8 cellular contexts compared by ENCODE assay signal in the genomic region with DNA sequence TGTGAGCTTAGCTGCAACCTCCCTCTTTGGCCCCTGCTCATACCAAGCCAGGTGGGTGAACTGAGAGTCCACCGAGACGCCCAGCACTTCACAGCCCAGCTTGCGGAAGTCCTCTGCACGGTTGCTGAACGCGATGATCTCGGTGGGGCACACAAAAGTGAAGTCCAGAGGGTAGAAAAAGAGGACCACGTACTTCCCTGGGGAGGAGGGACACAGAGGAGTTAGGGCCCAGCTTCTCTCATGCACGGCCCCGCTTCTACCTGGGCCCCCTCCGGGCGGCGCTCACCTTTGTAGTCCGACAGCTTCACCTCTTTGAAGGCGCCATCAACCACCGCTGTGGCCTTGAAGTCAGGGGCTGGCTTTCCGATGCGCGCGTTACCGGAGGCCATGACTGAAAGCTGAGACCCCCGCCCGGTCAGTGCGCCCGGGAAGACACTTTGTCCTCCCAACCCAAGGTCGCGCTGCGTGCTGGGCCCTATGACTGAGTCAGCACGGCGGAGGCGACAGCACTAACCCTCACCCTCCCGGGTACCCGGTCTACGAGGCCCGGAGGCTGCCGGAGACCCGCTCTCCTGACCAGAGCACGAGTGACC. TPM values are rescaled to one million over a fixed set of nuclear protein-coding genes. Genes with fewer than 3 reads are reported as not detected.
A peak's percentile ranks its signal among the peaks of the same experiment; 100 is the strongest.
DNase-seq lines count a peak whose midpoint lies in the region; ATAC-seq, FAIRE-seq and TF ChIP-seq lines count a peak whose summit lies in the region.

No MANE protein-coding gene starts in this region.

- peak; percentile 35 for ATAC-seq in stimulated activated naive CD8-positive, alpha-beta T cell treated with anti-CD3 and anti-CD28 coated beads, Interleukin-15, amount 100 ng/mL, for 72 hours

- H3K4me3 Mint-ChIP-seq in IgD-negative memory B cell, result peak overlapping the region; percentile 79 to 92 (median 88)
- H3K4me3 Mint-ChIP-seq in stimulated activated naive CD8-positive, alpha-beta T cell treated with anti-CD3 and anti-CD28 coated beads, Interleukin-15, amount 100 ng/mL, for 72 hours, result peak overlapping the region; percentile 87 to 92

- H3K36me3 Mint-ChIP-seq in IgD-negative memory B cell, result peaks cover 3% of the 10 kb centered on the region

- no peak for FAIRE-seq in RCC 7860 (lab: Jason Lieb, UNC)

- H3K9me3 Mint-ChIP-seq in IgD-negative memory B cell, result no peaks in the 10 kb centered on the region
- no peaks in the 10 kb centered on the region for H3K9me3 Mint-ChIP-seq in stimulated activated naive CD8-positive, alpha-beta T cell treated with anti-CD3 and anti-CD28 coated beads, Interleukin-15, amount 100 ng/mL, for 72 hours

- POLR2A ChIA-PET in HEK293T (lab: Yijun Ruan, JAX), result interaction anchor here (1.0 to 2.1 kb wide), 4 partner anchors 9 to 40 kb away, joined by 3 to 6 read pairs (median 4); partner anchors contain the start of gene JUNB

- peaks cover 14 to 19% (median 19%) of the 10 kb centered on the region in 3 donors for H3K4me1 Mint-ChIP-seq in IgD-negative memory B cell
- H3K4me1 Mint-ChIP-seq in stimulated activated naive CD8-positive, alpha-beta T cell treated with anti-CD3 and anti-CD28 coated beads, Interleukin-15, amount 100 ng/mL, for 72 hours, result peaks cover 42% of the 10 kb centered on the region

- in situ Hi-C loops in astrocyte of the cerebellum (cut with HindIII; ENCODE audit: low sequenced_read_pairs), result no loop called here

- no peak for TF ChIP-seq CTCF in astrocyte of the cerebellum (IDR thresholded peaks at IDR 0.05; ENCODE audit: low read depth, low read length, missing control alignments)

- H3K27me3 Mint-ChIP-seq in IgD-negative memory B cell, result no peaks in the 10 kb centered on the region
- no peaks in the 10 kb centered on the region for H3K27me3 Mint-ChIP-seq in stimulated activated naive CD8-positive, alpha-beta T cell treated with anti-CD3 and anti-CD28 coated beads, Interleukin-15, amount 100 ng/mL, for 72 hours

- peak; percentile 24 for DNase-seq in AG20443 (ENCODE audit: low spot score)
- no peak for DNase-seq in astrocyte of the cerebellum (ENCODE audit: low read depth)
- DNase-seq in islet precursor cell, result peak; percentile 62
- DNase-seq in stimulated activated naive CD8-positive, alpha-beta T cell treated with anti-CD3 and anti-CD28 coated beads, Interleukin-15, amount 100 ng/mL, for 72 hours, result peak; percentile 41 to 44
- DNase-seq in HEK293T (ENCODE audit: extremely low spot score), result no peak
- no peak for DNase-seq in mesenteric fat pad (ENCODE audit: low spot score)
- DNase-seq in RCC 7860 (ENCODE audit: low spot score), result no peak

- peak overlapping the region; percentile 23 to 76 (median 53) for H3K27ac Mint-ChIP-seq in IgD-negative memory B cell
- H3K27ac Mint-ChIP-seq in stimulated activated naive CD8-positive, alpha-beta T cell treated with anti-CD3 and anti-CD28 coated beads, Interleukin-15, amount 100 ng/mL, for 72 hours, result peak overlapping the region; percentile 71 to 87

- CTCF ChIA-PET in HEK293T (lab: Yijun Ruan, JAX), result interaction anchor here (0.8 to 1.8 kb wide), 3 partner anchors 35 to 43 kb away, joined by 5 to 9 read pairs (median 6); no protein-coding TSS in a partner anchor

- peak overlapping the region; percentile 88 for H3K4me3 ChIP-seq in astrocyte of the cerebellum (ENCODE audit: low read depth, low read length)

TF ChIP-seq in HEK293T, 16 proteins besides CTCF, POLR2A, EP300 and RAD21:
- TF ChIP-seq NFRKB (IDR thresholded peaks at IDR 0.05) (no peak), HDGF (IDR thresholded peaks at IDR 0.05; ENCODE audit: borderline replicate concordance) (no peak), BHLHE40 (IDR thresholded peaks at IDR 0.05; ENCODE audit: borderline replicate concordance) (no peak), SUZ12 (IDR thresholded peaks at IDR 0.05) (no peak), FOXM1 (IDR thresholded peaks at IDR 0.05; ENCODE audit: borderline replicate concordance) (no peak), FOXK2 (IDR thresholded peaks at IDR 0.05) (no peak), L3MBTL2 (conservative IDR thresholded peaks at IDR 0.05) (no peak), CTBP1 (IDR thresholded peaks at IDR 0.05; ENCODE audit: borderline replicate concordance) (no peak), TARDBP (IDR thresholded peaks at IDR 0.05) (no peak), FOXA1 (IDR thresholded peaks at IDR 0.05) (no peak), LEF1 (IDR thresholded peaks at IDR 0.05; ENCODE audit: borderline replicate concordance) (no peak), SP1 (IDR thresholded peaks at IDR 0.05) (no peak), ZNF384 (IDR thresholded peaks at IDR 0.05) (no peak), ARNT (IDR thresholded peaks at IDR 0.05) (no peak), ELF4 (IDR thresholded peaks at IDR 0.05) (no peak)
- TF ChIP-seq, protein P1, sequence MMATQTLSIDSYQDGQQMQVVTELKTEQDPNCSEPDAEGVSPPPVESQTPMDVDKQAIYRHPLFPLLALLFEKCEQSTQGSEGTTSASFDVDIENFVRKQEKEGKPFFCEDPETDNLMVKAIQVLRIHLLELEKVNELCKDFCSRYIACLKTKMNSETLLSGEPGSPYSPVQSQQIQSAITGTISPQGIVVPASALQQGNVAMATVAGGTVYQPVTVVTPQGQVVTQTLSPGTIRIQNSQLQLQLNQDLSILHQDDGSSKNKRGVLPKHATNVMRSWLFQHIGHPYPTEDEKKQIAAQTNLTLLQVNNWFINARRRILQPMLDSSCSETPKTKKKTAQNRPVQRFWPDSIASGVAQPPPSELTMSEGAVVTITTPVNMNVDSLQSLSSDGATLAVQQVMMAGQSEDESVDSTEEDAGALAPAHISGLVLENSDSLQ (IDR thresholded peaks at IDR 0.05), result no peak

RNA-seq across cellular contexts. Expression of gene PRDX2, which starts 0.6 kb away (rescaled TPM):
- 195 TPM for polyA plus RNA-seq in IgD-negative memory B cell
- 238 TPM for total RNA-seq in mesenteric fat pad

RNA-seq across cellular contexts. Expression of gene THSD8, which starts 0.9 kb away (rescaled TPM):
- polyA plus RNA-seq in IgD-negative memory B cell, result 6.4 TPM
- 2.1 TPM for total RNA-seq in mesenteric fat pad

RNA-seq across cellular contexts. Expression of gene RNASEH2A, which starts 5.4 kb away (rescaled TPM):
- 27.4 TPM for polyA plus RNA-seq in IgD-negative memory B cell
- total RNA-seq in mesenteric fat pad, result 2.7 TPM

RNA-seq across cellular contexts. Expression of gene JUNB, which starts 9.7 kb away (rescaled TPM):
- 955 TPM for polyA plus RNA-seq in IgD-negative memory B cell
- total RNA-seq in mesenteric fat pad, result 800 TPM

RNA-seq across cellular contexts. Expression of gene HOOK2, which starts 25.6 kb away (rescaled TPM):
- 6.6 TPM for polyA plus RNA-seq in IgD-negative memory B cell
- total RNA-seq in mesenteric fat pad, result 57.7 TPM

Comparison
In these comparisons a context has a peak if more than half of its experiments do, and no peak if none do; other contexts are left out.
1. DNase-seq: peak in AG20443 (single experiment), islet precursor cell (single experiment) and stimulated activated naive CD8-positive, alpha-beta T cell treated with anti-CD3 and anti-CD28 coated beads, Interleukin-15, amount 100 ng/mL, for 72 hours (2 of 2); none in astrocyte of the cerebellum (single experiment), HEK293T (single experiment), mesenteric fat pad (single experiment) and RCC 7860 (single experiment).